24 cellular contexts compared by ENCODE assay signal in genomic region chr6:137736919-137737318, GRCh38.
DNase-seq lines count a peak whose midpoint lies in the region; ATAC-seq and TF ChIP-seq lines count a peak whose summit lies in the region.
"Had no signal": no experiment of that assay in that cellular context is flagged by ENCODE, and none has a peak within 500 bp of the region (broad histone marks: within the 10 kb centered on the region; RNA-seq: fewer than 3 reads in every experiment).

No MANE protein-coding gene starts in this region.

- no peaks in the 10 kb centered on the region for H3K27me3 ChIP-seq in ACC112 (ENCODE audit: insufficient read depth, low read length)
- H3K27me3 ChIP-seq in CD4-positive, alpha-beta T cell (ENCODE audit: control insufficient read depth, insufficient read depth, low read length): no peaks in the 10 kb centered on the region
- no peaks in the 10 kb centered on the region for H3K27me3 ChIP-seq in thyroid gland
- H3K27me3 ChIP-seq: ascending aorta, cardiac muscle cell, esophagus muscularis mucosa, gastrocnemius medialis, upper lobe of left lung had no signal

- H3K27me3 Mint-ChIP-seq in CD4-positive, alpha-beta T cell: no peaks in the 10 kb centered on the region
- H3K27me3 Mint-ChIP-seq: activated CD4-positive, alpha-beta T cell treated with anti-CD3 and anti-CD28 coated beads for 36 hours had no signal

- no peak overlapping the region for H3K4me3 ChIP-seq in ACC112 (ENCODE audit: low read depth, low read length)
- no peak overlapping the region for H3K4me3 ChIP-seq in choroid plexus epithelial cell (ENCODE audit: low read depth, low read length)
- no peak overlapping the region for H3K4me3 ChIP-seq in thyroid gland (replicated peaks in 1 of 3)
- H3K4me3 ChIP-seq: ascending aorta, cardiac muscle cell, esophagus muscularis mucosa, gastrocnemius medialis, GM23338, SK-N-MC, smooth muscle cell, upper lobe of left lung had no signal

- H3K36me3 Mint-ChIP-seq in CD4-positive, alpha-beta T cell (ENCODE audit: low read depth): no peaks in the 10 kb centered on the region
- H3K36me3 Mint-ChIP-seq: activated naive CD4-positive, alpha-beta T cell treated with anti-CD3 and anti-CD28 coated beads, Interleukin-2, amount 50 U/mL, for 72 hours had no signal

- H3K4me1 Mint-ChIP-seq in CD4-positive, alpha-beta T cell (ENCODE audit: low read depth): peaks cover 14% of the 10 kb centered on the region

- intact Hi-C loops in CD4-positive, alpha-beta T cell (cut with DNase I, micrococcal nuclease): no loop called here
- intact Hi-C loops in thyroid gland (cut with DNase I): no loop called here
- intact Hi-C loops in left colon (cut with DNase I, micrococcal nuclease): no loop called here

- H3K27ac ChIP-seq in ACC112 (ENCODE audit: low read depth, low read length) (peak overlapping the region; percentile 85), thyroid gland (no peak overlapping the region)
- no peak overlapping the region for H3K27ac ChIP-seq in CD4-positive, alpha-beta T cell (ENCODE audit: low read depth, low read length)
- H3K27ac ChIP-seq: ascending aorta, C4-2B, cardiac muscle cell, esophagus muscularis mucosa, gastrocnemius medialis, SK-N-MC, upper lobe of left lung had no signal

- H3K4me3 Mint-ChIP-seq in CD4-positive, alpha-beta T cell: no peak overlapping the region
- H3K4me3 Mint-ChIP-seq: activated CD4-positive, alpha-beta T cell treated with anti-CD3 and anti-CD28 coated beads for 36 hours; GM23338; nephron had no signal

- no peak for ATAC-seq in CD4-positive, alpha-beta T cell (ENCODE audit: poor library complexity)
- no peak for ATAC-seq in left colon
- ATAC-seq: gastrocnemius medialis, GM23338 had no signal

- H3K9me3 Mint-ChIP-seq in CD4-positive, alpha-beta T cell: no peaks in the 10 kb centered on the region
- H3K9me3 Mint-ChIP-seq: GM23338; nephron; T-helper 1 cell treated with Interleukin-12 subunit alpha and Interleukin-12 subunit beta and Interleukin-4 antibody, amounts not matched to agents 30 μg/mL and 1 μg/mL, for 36 hours had no signal

- H3K4me1 ChIP-seq in ACC112 (ENCODE audit: control insufficient read depth, insufficient read depth, low read length, unreplicated experiment): peaks cover 47% of the 10 kb centered on the region
- H3K4me1 ChIP-seq in thyroid gland: peaks cover 0 to 18% of the 10 kb centered on the region in 2 donors
- H3K4me1 ChIP-seq: ascending aorta, gastrocnemius medialis had no signal

- no peak for TF ChIP-seq POLR2A in thyroid gland (IDR thresholded peaks at IDR 0.05)

- no peaks in the 10 kb centered on the region for H3K9me3 ChIP-seq in CD4-positive, alpha-beta T cell (ENCODE audit: control insufficient read depth, low read length)
- H3K9me3 ChIP-seq in thyroid gland: no peaks in the 10 kb centered on the region
- H3K9me3 ChIP-seq: ascending aorta, esophagus muscularis mucosa, gastrocnemius medialis, upper lobe of left lung had no signal

- 74 to 78% methylated on average over 4 of the region's 4 CpGs for WGBS in thyroid gland, 2 donors

- no peak overlapping the region for H2AFZ ChIP-seq in ACC112 (ENCODE audit: low read length, unreplicated experiment)
- H2AFZ ChIP-seq: GM23338 had no signal

- POLR2A ChIA-PET in CD4-positive, alpha-beta T cell (lab: Charles Lee): interaction anchor here (0.6 to 3.1 kb wide), 3 partner anchors 21 to 130 kb away, joined by 3 to 8 read pairs (median 3); partner anchors contain the start of gene TNFAIP3

- peak overlapping the region; percentile 82 for H3K27ac Mint-ChIP-seq in CD4-positive, alpha-beta T cell
- H3K27ac Mint-ChIP-seq: GM23338, nephron had no signal

- CTCF ChIA-PET in CD4-positive, alpha-beta T cell (lab: Charles Lee): interaction anchor here (0.9 to 1.8 kb wide), 2 partner anchors 29 to 62 kb away, joined by 3 to 5 read pairs; no protein-coding TSS in a partner anchor

- H3K36me3 ChIP-seq in ACC112 (ENCODE audit: insufficient read depth, low read length) (no peaks in the 10 kb centered on the region), thyroid gland (no peaks in the 10 kb centered on the region)
- H3K36me3 ChIP-seq: ascending aorta, cardiac muscle cell, esophagus muscularis mucosa, gastrocnemius medialis, upper lobe of left lung had no signal

- TF ChIP-seq CTCF in CD4-positive, alpha-beta T cell (IDR thresholded peaks at IDR 0.05): no peak
- TF ChIP-seq CTCF in choroid plexus epithelial cell (conservative IDR thresholded peaks at IDR 0.05; ENCODE audit: low read depth, low read length) (no peak), thyroid gland (IDR thresholded peaks at IDR 0.05) (no peak)

- DNase-seq in CD4-positive, alpha-beta T cell: no peak
- DNase-seq in NCI-H460 (ENCODE audit: extremely low read depth, low read depth) (peak; percentile 77), choroid plexus epithelial cell (ENCODE audit: low read depth) (peak; percentile 53), thyroid gland (no peak), left colon (no peak), NCI-H2107 (lab: John Stamatoyannopoulos, UW) (no peak)
- DNase-seq: cortex of kidney, gastrocnemius medialis, NCI-H2029 treated with DMSO at 0.1 percent for 48 hours, NCI-H345, NCI-H748 treated with DMSO at 0.1 percent for 48 hours, upper lobe of left lung had no signal

- no peaks in the 10 kb centered on the region for H3K79me2 ChIP-seq in ACC112 (ENCODE audit: control insufficient read depth, insufficient read depth, low read length, unreplicated experiment)

Comparison
In these comparisons a context has a peak if more than half of its experiments do, and no peak if none do; other contexts are left out.
1. DNase-seq: peak in NCI-H460 (single experiment) and choroid plexus epithelial cell (single experiment); none in CD4-positive, alpha-beta T cell (0 of 10), thyroid gland (0 of 2), left colon (0 of 2) and NCI-H2107 (single experiment).